In the genomic region with DNA sequence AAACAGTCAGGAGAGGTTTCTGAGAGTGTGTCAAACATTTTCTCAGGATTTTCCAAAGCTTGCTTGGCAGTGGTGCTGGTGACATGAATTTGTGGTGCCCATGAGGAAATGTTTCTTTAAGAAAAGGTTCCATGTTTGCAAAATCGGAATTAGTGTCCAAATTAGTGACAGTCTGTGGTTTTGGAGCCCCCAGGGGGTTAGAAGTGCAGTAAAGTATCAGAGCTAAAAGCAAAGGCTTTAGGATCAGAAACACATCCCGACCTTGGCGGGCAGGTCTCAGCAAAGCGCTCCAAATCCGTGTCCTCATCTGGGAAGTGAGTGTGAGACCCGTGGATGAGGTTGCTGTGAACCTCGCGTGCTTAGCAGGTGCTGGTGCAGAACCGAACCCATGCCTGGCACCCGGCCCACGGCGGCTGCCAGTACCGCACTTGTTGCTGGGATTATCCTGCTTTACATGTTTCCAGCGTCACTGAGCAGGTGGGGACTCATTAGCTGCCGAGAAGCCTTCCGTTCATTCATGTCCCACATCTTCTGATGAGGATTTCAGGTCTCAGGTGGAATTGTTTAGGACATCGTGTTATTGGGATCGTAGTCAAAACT, we compare ENCODE assay signal across 14 cellular contexts.
A peak's percentile ranks its signal among the peaks of the same experiment; 100 is the strongest.
DNase-seq lines count a peak whose midpoint lies in the region; ATAC-seq and TF ChIP-seq lines count a peak whose summit lies in the region.
"Had no signal": no experiment of that assay in that cellular context is flagged by ENCODE, and none has a peak within 500 bp of the region (broad histone marks: within the 10 kb centered on the region; RNA-seq: fewer than 3 reads in every experiment).

No MANE protein-coding gene starts in this region.

- H3K27ac Mint-ChIP-seq in activated CD8-positive, alpha-beta memory T cell treated with anti-CD3 and anti-CD28 coated beads, Interleukin-2, amount 10 ng/mL, durations not matched to agents 7 days and 5 days: no peak overlapping the region
- peak overlapping the region in 1 of 8 donors; percentile 54 for H3K27ac Mint-ChIP-seq in CD8-positive, alpha-beta memory T cell

- TF ChIP-seq CTCF in left lung (IDR thresholded peaks at IDR 0.05) (no peak), testis (IDR thresholded peaks at IDR 0.05) (no peak)

- H3K4me3 ChIP-seq in left lung: no peak overlapping the region
- no peak overlapping the region for H3K4me3 ChIP-seq in testis
- no peak overlapping the region for H3K4me3 ChIP-seq in CD8-positive, alpha-beta memory T cell (ENCODE audit: low read length)
- H3K4me3 ChIP-seq: A549 had no signal

- H3K9me3 ChIP-seq in left lung (peaks cover 0 to 14% of the 10 kb centered on the region in 2 donors), testis (no peaks in the 10 kb centered on the region)
- H3K9me3 ChIP-seq in CD8-positive, alpha-beta memory T cell (ENCODE audit: low read length): peaks cover 4% of the 10 kb centered on the region

- H3K36me3 ChIP-seq in left lung (no peaks in the 10 kb centered on the region), testis (ENCODE audit: low read depth, missing control alignments) (no peaks in the 10 kb centered on the region)
- H3K36me3 ChIP-seq in CD8-positive, alpha-beta memory T cell (ENCODE audit: insufficient read depth, low read length): no peaks in the 10 kb centered on the region

- POLR2A ChIA-PET in CD8-positive, alpha-beta memory T cell (lab: Charles Lee): no interaction called here

- no peaks in the 10 kb centered on the region for H3K27me3 Mint-ChIP-seq in activated CD8-positive, alpha-beta memory T cell treated with anti-CD3 and anti-CD28 coated beads, Interleukin-2, amount 10 ng/mL, durations not matched to agents 7 days and 5 days
- H3K27me3 Mint-ChIP-seq in CD8-positive, alpha-beta memory T cell: no peaks in the 10 kb centered on the region
- H3K27me3 Mint-ChIP-seq: activated naive CD4-positive, alpha-beta T cell treated with anti-CD3 and anti-CD28 coated beads, Interleukin-2, amount 50 U/mL, for 24 hours; CD4-positive, alpha-beta memory T cell; naive thymus-derived CD8-positive, alpha-beta T cell had no signal

- H3K9me3 Mint-ChIP-seq in activated CD8-positive, alpha-beta memory T cell treated with anti-CD3 and anti-CD28 coated beads, Interleukin-2, amount 10 ng/mL, durations not matched to agents 7 days and 5 days (ENCODE audit: low read depth): no peaks in the 10 kb centered on the region
- H3K9me3 Mint-ChIP-seq in CD8-positive, alpha-beta memory T cell: peaks cover 0 to 7% (median 5%) of the 10 kb centered on the region in 5 donors

- no peak for ATAC-seq in activated CD8-positive, alpha-beta memory T cell treated with anti-CD3 and anti-CD28 coated beads, Interleukin-2, amount 10 ng/mL, durations not matched to agents 7 days and 5 days
- no peak for ATAC-seq in left lung
- ATAC-seq in HG02763 (IDR thresholded peaks at IDR 0.05; ENCODE audit: unreplicated experiment): no peak
- ATAC-seq in HG02938 (IDR thresholded peaks at IDR 0.05; ENCODE audit: unreplicated experiment): no peak
- ATAC-seq: naive thymus-derived CD8-positive, alpha-beta T cell had no signal

- DNase-seq in activated CD4-positive, CD25-positive, alpha-beta regulatory T cell treated with anti-CD3 and anti-CD28 coated beads, Interleukin-2, amount 50 U/mL, for 72 hours: peak; percentile 14
- no peak for DNase-seq in activated CD4-positive, CD25-positive, alpha-beta regulatory T cell (lab: John Stamatoyannopoulos, UW)
- peak; percentile 27 for DNase-seq in activated CD8-positive, alpha-beta memory T cell treated with anti-CD3 and anti-CD28 coated beads, Interleukin-2, amount 10 ng/mL, durations not matched to agents 7 days and 5 days
- DNase-seq in left lung: peak; percentile 21 to 72
- DNase-seq in testis: peak; percentile 6
- DNase-seq in CD8-positive, alpha-beta memory T cell: no peak
- DNase-seq: CD4-positive, alpha-beta memory T cell; NCI-H2081 had no signal

- H3K27ac ChIP-seq in left lung: no peak overlapping the region
- H3K27ac ChIP-seq in testis: no peak overlapping the region
- no peak overlapping the region for H3K27ac ChIP-seq in CD8-positive, alpha-beta memory T cell (ENCODE audit: low read depth, low read length)
- H3K27ac ChIP-seq: A549, VCaP had no signal

- no peak overlapping the region for H3K4me3 Mint-ChIP-seq in activated CD8-positive, alpha-beta memory T cell treated with anti-CD3 and anti-CD28 coated beads, Interleukin-2, amount 10 ng/mL, durations not matched to agents 7 days and 5 days
- no peak overlapping the region for H3K4me3 Mint-ChIP-seq in CD8-positive, alpha-beta memory T cell
- H3K4me3 Mint-ChIP-seq: activated naive CD4-positive, alpha-beta T cell treated with anti-CD3 and anti-CD28 coated beads, Interleukin-2, amount 50 U/mL, for 24 hours; CD4-positive, alpha-beta memory T cell had no signal

- intact Hi-C loops in left lung (cut with DNase I) (no loop called here), testis (cut with DNase I; ENCODE audit: low total_unique reads) (no loop called here)

- WGBS in testis, 2 donors: 63 to 70% methylated on average over 18 of the region's 18 CpGs

- no peak for TF ChIP-seq POLR2A in testis (IDR thresholded peaks at IDR 0.05)

- H3K36me3 Mint-ChIP-seq in activated CD8-positive, alpha-beta memory T cell treated with anti-CD3 and anti-CD28 coated beads, Interleukin-2, amount 10 ng/mL, durations not matched to agents 7 days and 5 days: no peaks in the 10 kb centered on the region
- no peaks in the 10 kb centered on the region for H3K36me3 Mint-ChIP-seq in CD8-positive, alpha-beta memory T cell
- H3K36me3 Mint-ChIP-seq: CD4-positive, alpha-beta memory T cell had no signal

- CTCF ChIA-PET in activated CD8-positive, alpha-beta memory T cell treated with anti-CD3 and anti-CD28 coated beads, Interleukin-2, amount 10 ng/mL, durations not matched to agents 7 days and 5 days (lab: Charles Lee): no interaction called here
- CTCF ChIA-PET in CD8-positive, alpha-beta memory T cell (lab: Charles Lee): no interaction called here

- H3K4me1 ChIP-seq in left lung (no peaks in the 10 kb centered on the region), testis (no peaks in the 10 kb centered on the region)
- H3K4me1 ChIP-seq in CD8-positive, alpha-beta memory T cell (ENCODE audit: insufficient read depth, low read length): no peaks in the 10 kb centered on the region
- H3K4me1 ChIP-seq: A549 had no signal

- no peaks in the 10 kb centered on the region for H3K4me1 Mint-ChIP-seq in activated CD8-positive, alpha-beta memory T cell treated with anti-CD3 and anti-CD28 coated beads, Interleukin-2, amount 10 ng/mL, durations not matched to agents 7 days and 5 days
- no peaks in the 10 kb centered on the region for H3K4me1 Mint-ChIP-seq in CD8-positive, alpha-beta memory T cell
- H3K4me1 Mint-ChIP-seq: activated naive CD4-positive, alpha-beta T cell treated with anti-CD3 and anti-CD28 coated beads, Interleukin-2, amount 50 U/mL, for 24 hours; CD4-positive, alpha-beta memory T cell had no signal

- H3K27me3 ChIP-seq in left lung (no peaks in the 10 kb centered on the region), testis (no peaks in the 10 kb centered on the region)
- no peaks in the 10 kb centered on the region for H3K27me3 ChIP-seq in CD8-positive, alpha-beta memory T cell (ENCODE audit: insufficient read depth, low read length, poor library complexity, severe bottlenecking)

Comparison
In these comparisons a context has a peak if more than half of its experiments do, and no peak if none do; other contexts are left out.
1. DNase-seq: peak in activated CD4-positive, CD25-positive, alpha-beta regulatory T cell treated with anti-CD3 and anti-CD28 coated beads, Interleukin-2, amount 50 U/mL, for 72 hours (single experiment), activated CD8-positive, alpha-beta memory T cell treated with anti-CD3 and anti-CD28 coated beads, Interleukin-2, amount 10 ng/mL, durations not matched to agents 7 days and 5 days (single experiment), left lung (2 of 2) and testis (single experiment); none in activated CD4-positive, CD25-positive, alpha-beta regulatory T cell (0 of 4) and CD8-positive, alpha-beta memory T cell (0 of 5).